1 cellular context compared by ENCODE assay signal in the genomic region with DNA sequence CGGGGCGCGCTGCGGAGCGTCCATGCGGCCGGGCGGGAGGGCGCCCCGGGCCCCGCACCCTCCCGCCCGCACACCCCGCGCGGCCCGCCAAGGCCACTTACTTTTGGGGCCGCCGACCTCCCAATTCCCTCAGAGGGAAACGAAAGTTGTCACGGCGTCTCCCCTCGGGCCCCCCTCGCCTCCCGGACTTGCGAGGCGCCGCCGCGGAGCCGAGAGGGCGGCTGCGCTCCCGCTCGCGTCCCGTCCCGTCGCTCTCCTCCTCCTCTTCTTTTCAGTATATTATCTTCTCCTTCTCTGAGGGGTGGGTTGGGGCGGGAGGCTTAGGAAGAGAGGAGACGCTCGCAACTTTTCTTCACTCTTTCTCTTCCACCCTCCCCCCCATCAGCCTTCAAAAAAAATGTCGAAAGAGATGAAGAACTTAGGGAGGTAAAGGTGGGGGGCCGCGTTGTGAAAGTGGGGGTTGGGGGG.
TF ChIP-seq lines count a peak whose summit lies in the region.

No MANE protein-coding gene starts in this region.

TF ChIP-seq in HepG2, 621 proteins besides CTCF, POLR2A, EP300 and RAD21:
- TF ChIP-seq ZNF367 (CRISPR knock-in tag; IDR thresholded peaks at IDR 0.05; ENCODE audit: borderline replicate concordance), result no peak
- no peak for TF ChIP-seq REXO4 (CRISPR knock-in tag; IDR thresholded peaks at IDR 0.05; ENCODE audit: borderline replicate concordance)
- no peak for TF ChIP-seq ZNF788 (CRISPR knock-in tag; IDR thresholded peaks at IDR 0.05; ENCODE audit: borderline replicate concordance)
- TF ChIP-seq ZNF333 (CRISPR knock-in tag; IDR thresholded peaks at IDR 0.05; ENCODE audit: borderline replicate concordance), result no peak
- TF ChIP-seq ZNF143 (CRISPR knock-in tag; IDR thresholded peaks at IDR 0.05), result no peak
- TF ChIP-seq RBFOX2 (IDR thresholded peaks at IDR 0.05; ENCODE audit: low read depth, low read length), result peak; percentile 76
- TF ChIP-seq, protein P1, sequence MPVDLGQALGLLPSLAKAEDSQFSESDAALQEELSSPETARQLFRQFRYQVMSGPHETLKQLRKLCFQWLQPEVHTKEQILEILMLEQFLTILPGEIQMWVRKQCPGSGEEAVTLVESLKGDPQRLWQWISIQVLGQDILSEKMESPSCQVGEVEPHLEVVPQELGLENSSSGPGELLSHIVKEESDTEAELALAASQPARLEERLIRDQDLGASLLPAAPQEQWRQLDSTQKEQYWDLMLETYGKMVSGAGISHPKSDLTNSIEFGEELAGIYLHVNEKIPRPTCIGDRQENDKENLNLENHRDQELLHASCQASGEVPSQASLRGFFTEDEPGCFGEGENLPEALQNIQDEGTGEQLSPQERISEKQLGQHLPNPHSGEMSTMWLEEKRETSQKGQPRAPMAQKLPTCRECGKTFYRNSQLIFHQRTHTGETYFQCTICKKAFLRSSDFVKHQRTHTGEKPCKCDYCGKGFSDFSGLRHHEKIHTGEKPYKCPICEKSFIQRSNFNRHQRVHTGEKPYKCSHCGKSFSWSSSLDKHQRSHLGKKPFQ (CRISPR knock-in tag; IDR thresholded peaks at IDR 0.05; ENCODE audit: insufficient replicate concordance), result no peak
- 0 out of 2 replicates have a peak, but pooled peaks have one; percentile 6 for TF ChIP-seq ZNF543 (CRISPR knock-in tag; IDR thresholded peaks at IDR 0.05)
- TF ChIP-seq MYNN (CRISPR knock-in tag; IDR thresholded peaks at IDR 0.05; ENCODE audit: low read depth), result no peak
- TF ChIP-seq NFIC (IDR thresholded peaks at IDR 0.05; ENCODE audit: low read length), result no peak
- TF ChIP-seq TAF15 (IDR thresholded peaks at IDR 0.05; ENCODE audit: low read depth, low read length, poor library complexity, severe bottlenecking), result peak; percentile 60
- TF ChIP-seq ZNF782 (CRISPR knock-in tag; IDR thresholded peaks at IDR 0.05; ENCODE audit: borderline replicate concordance), result 0 out of 2 replicates have a peak, but pooled peaks have one; percentile 10
- no peak for TF ChIP-seq ZNF10 (CRISPR knock-in tag; IDR thresholded peaks at IDR 0.05; ENCODE audit: borderline replicate concordance, low read depth)
- TF ChIP-seq MZF1 (CRISPR knock-in tag; IDR thresholded peaks at IDR 0.05; ENCODE audit: borderline replicate concordance), result no peak
- TF ChIP-seq ZNF232 (CRISPR knock-in tag; IDR thresholded peaks at IDR 0.05; ENCODE audit: borderline replicate concordance), result no peak
- TF ChIP-seq, protein P2, sequence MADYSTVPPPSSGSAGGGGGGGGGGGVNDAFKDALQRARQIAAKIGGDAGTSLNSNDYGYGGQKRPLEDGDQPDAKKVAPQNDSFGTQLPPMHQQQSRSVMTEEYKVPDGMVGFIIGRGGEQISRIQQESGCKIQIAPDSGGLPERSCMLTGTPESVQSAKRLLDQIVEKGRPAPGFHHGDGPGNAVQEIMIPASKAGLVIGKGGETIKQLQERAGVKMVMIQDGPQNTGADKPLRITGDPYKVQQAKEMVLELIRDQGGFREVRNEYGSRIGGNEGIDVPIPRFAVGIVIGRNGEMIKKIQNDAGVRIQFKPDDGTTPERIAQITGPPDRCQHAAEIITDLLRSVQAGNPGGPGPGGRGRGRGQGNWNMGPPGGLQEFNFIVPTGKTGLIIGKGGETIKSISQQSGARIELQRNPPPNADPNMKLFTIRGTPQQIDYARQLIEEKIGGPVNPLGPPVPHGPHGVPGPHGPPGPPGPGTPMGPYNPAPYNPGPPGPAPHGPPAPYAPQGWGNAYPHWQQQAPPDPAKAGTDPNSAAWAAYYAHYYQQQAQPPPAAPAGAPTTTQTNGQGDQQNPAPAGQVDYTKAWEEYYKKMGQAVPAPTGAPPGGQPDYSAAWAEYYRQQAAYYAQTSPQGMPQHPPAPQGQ (CRISPR knock-in tag; IDR thresholded peaks at IDR 0.05; ENCODE audit: borderline replicate concordance), result no peak
- no peak for TF ChIP-seq ZNF441 (CRISPR knock-in tag; IDR thresholded peaks at IDR 0.05; ENCODE audit: borderline replicate concordance)
- peak; percentile 22 for TF ChIP-seq AGO2 (optimal IDR thresholded peaks at IDR 0.05; ENCODE audit: low read depth, low read length)
- TF ChIP-seq ZNF558 (CRISPR knock-in tag; IDR thresholded peaks at IDR 0.05; ENCODE audit: borderline replicate concordance), result peak; percentile 47; the same call in 1 of the 2 replicates
